8 cellular contexts compared by ENCODE assay signal in genomic region chr1:174159253-174160108, GRCh38. TPM values are rescaled to one million over a fixed set of nuclear protein-coding genes. Genes with fewer than 3 reads are reported as not detected.
DNase-seq lines count a peak whose midpoint lies in the region; ATAC-seq and TF ChIP-seq lines count a peak whose summit lies in the region.

Gene RABGAP1L, plus strand, starts transcription at chr1:174159520.

- no TSS peak for BruUV-seq in PC-9 (replicated peaks; lab: Mats Ljungman, UMichigan)

- H3K79me2 ChIP-seq in PC-9 (ENCODE audit: low read depth) = 0 out of 2 replicates have a peak, but pooled peaks cover 17% of the 10 kb centered on the region

- ATAC-seq in GM21619 (IDR thresholded peaks at IDR 0.05; ENCODE audit: unreplicated experiment) = peak; percentile 52

- intact Hi-C loops in PC-9 (cut with micrococcal nuclease; ENCODE audit: unreplicated experiment) = loop anchor here (5.0 to 10.0 kb wide), 5 partner anchors 137 to 1105 kb away; partner anchors contain the start of genes GAS5, PRDX6, RC3H1 and SERPINC1

- peak within 1 kb of the TSS; percentile 73 for H3K4me3 ChIP-seq in Jurkat, Clone E6-1 (ENCODE audit: low read length)
- H3K4me3 ChIP-seq in PC-9 = peak within 1 kb of the TSS; percentile 81
- H3K4me3 ChIP-seq in epithelial cell of proximal tubule (ENCODE audit: low read depth, low read length) = peak within 1 kb of the TSS; percentile 90

- H3K9me2 ChIP-seq in PC-9 (ENCODE audit: insufficient read depth) = no peaks in the 10 kb centered on the region

- CTCF ChIA-PET in PC-9 (lab: Charles Lee) = no interaction called here

- peak within 1 kb of the TSS; percentile 96 for H2AFZ ChIP-seq in PC-9

- no peaks in the 10 kb centered on the region for H3K27me3 ChIP-seq in PC-9 (ENCODE audit: insufficient read depth, low read depth)

- peaks cover 13% of the 10 kb centered on the region for H3F3A ChIP-seq in PC-9 (ENCODE audit: insufficient read depth, low read depth)

- DNase-seq in DMS114 treated with DMSO at 0.1 percent for 48 hours (lab: John Stamatoyannopoulos, UW; ENCODE audit: unreplicated experiment) (peak; percentile 93), PC-9 (peak; percentile 70 to 92), epithelial cell of proximal tubule (ENCODE audit: low read depth) (no peak), mucosa of gallbladder (ENCODE audit: low spot score) (peak; percentile 95)
- DNase-seq in Jurkat, Clone E6-1 (ENCODE audit: low read depth, low spot score) = peak; percentile 89
- peak; percentile 93 for DNase-seq in activated T-cell treated with anti-CD3 and anti-CD28 coated beads, Interleukin-2, amount 50 U/mL, for 1 hour
- DNase-seq in stimulated activated CD8-positive, alpha-beta memory T cell treated with anti-CD3 and anti-CD28 coated beads, Interleukin-4, amount 100 ng/mL, for 24 hours (ENCODE audit: low read depth) = peak; percentile 89

- peak within 1 kb of the TSS; percentile 89 for H3K4me2 ChIP-seq in PC-9

- no peaks in the 10 kb centered on the region for H3K9me3 ChIP-seq in PC-9 (ENCODE audit: insufficient read depth, low read depth)

- H3K27ac ChIP-seq in PC-9 = peak within 1 kb of the TSS; percentile 18; the same call in 1 of the 2 replicates

- H4K20me1 ChIP-seq in PC-9 (ENCODE audit: insufficient read depth) = no peaks in the 10 kb centered on the region

- TF ChIP-seq CTCF in PC-9 (conservative IDR thresholded peaks at IDR 0.05) (no peak), epithelial cell of proximal tubule (conservative IDR thresholded peaks at IDR 0.05; ENCODE audit: low read depth, low read length) (no peak)

- no peaks in the 10 kb centered on the region for H3K36me3 ChIP-seq in PC-9 (ENCODE audit: low read depth)

- H3K4me1 ChIP-seq in PC-9 (replicated peaks; ENCODE audit: insufficient read depth) = peaks cover 17% of the 10 kb centered on the region

- POLR2A ChIA-PET in PC-9 (lab: Charles Lee; ENCODE audit: unreplicated experiment) = interaction anchor here (0.5 to 0.7 kb wide), 2 partner anchors 348 to 1105 kb away, joined by 4 to 7 read pairs; no protein-coding TSS in a partner anchor

RNA-seq across cellular contexts. Expression of gene RABGAP1L, which starts in this region (rescaled TPM):
- polyA plus RNA-seq in Jurkat, Clone E6-1 (2012; ENCODE audit: insufficient read depth, insufficient read length) = 19.1 TPM
- total RNA-seq in PC-9 (2021) (56.7 and 57.4 TPM in 2 replicates), epithelial cell of proximal tubule (14.5 and 16.3 TPM in 2 replicates), mucosa of gallbladder (87.4 TPM)
